ENCODE assay signal across 27 cellular contexts in genomic region chr7:51701935-51702334, GRCh38.
"Had no signal": no experiment of that assay in that cellular context is flagged by ENCODE, and none has a peak within 500 bp of the region (broad histone marks: within the 10 kb centered on the region; RNA-seq: fewer than 3 reads in every experiment).

No MANE protein-coding gene starts in this region.

- H3K27ac ChIP-seq: stomach, suprapubic skin, testis, thoracic aorta, thyroid gland, tibial artery, tibial nerve, transverse colon, upper lobe of left lung, upper lobe of right lung, uterus, vagina had no signal

- H3K4me1 ChIP-seq: stomach, suprapubic skin, tibial artery, tibial nerve, transverse colon, upper lobe of left lung, upper lobe of right lung, uterus, vagina had no signal

- DNase-seq: stimulated activated CD4-positive, alpha-beta T cell treated with anti-CD3 and anti-CD28 coated beads, Interleukin-2, amount 100 ng/mL, for 48 hours; stimulated activated CD4-positive, alpha-beta T cell treated with anti-CD3 and anti-CD28 coated beads, Interleukin-4, amount 100 ng/mL, for 1 hour; stimulated activated CD4-positive, alpha-beta T cell treated with anti-CD3 and anti-CD28 coated beads, Interleukin-4, amount 100 ng/mL, for 24 hours; stimulated activated CD4-positive, alpha-beta T cell treated with anti-CD3 and anti-CD28 coated beads, Interleukin-4, amount 100 ng/mL, for 4 hours; stimulated activated CD8-positive, alpha-beta memory T cell treated with anti-CD3 and anti-CD28 coated beads, Interleukin-4, amount 100 ng/mL, for 48 hours; stimulated activated naive B cell treated with anti-CD40 and anti-IgM and Interleukin-4, amounts not matched to agents 10 μg/mL and 1 μg/mL and 100 μg/mL, for 72 hours; stimulated activated naive CD4-positive, alpha-beta T cell; stimulated activated naive CD4-positive, alpha-beta T cell treated with Interleukin-2 at 50 U/mL for 16 hours; stimulated activated naive CD8-positive, alpha-beta T cell treated with anti-CD3 and anti-CD28 coated beads, Interleukin-15, amount 100 ng/mL, for 72 hours; stimulated activated naive CD8-positive, alpha-beta T cell treated with anti-CD3 and anti-CD28 coated beads, Interleukin-15, Interleukin-2, amounts not matched to agents 100 U/mL and 50 U/mL, for 24 hours; stomach; substantia nigra; testis; thyroid gland; tibial artery; transverse colon; trophoblast cell; upper lobe of left lung; upper lobe of right lung; uterus had no signal

- H3K9me3 ChIP-seq: suprapubic skin, testis, thyroid gland, upper lobe of left lung, uterus, vagina had no signal

- FAIRE-seq: urothelium cell line had no signal

- H3K36me3 ChIP-seq: stomach, suprapubic skin, thoracic aorta, thyroid gland, tibial artery, tibial nerve, transverse colon, upper lobe of left lung, upper lobe of right lung, uterus, vagina had no signal

- ATAC-seq: stimulated activated effector memory CD8-positive, alpha-beta T cell treated with anti-CD3 and anti-CD28 coated beads, Interleukin-12 subunit alpha, Interleukin-12 subunit beta, amount 100 ng/mL, for 72 hours; stimulated activated memory B cell treated with anti-CD40 and anti-IgM and Interleukin-4, amounts not matched to agents 10 μg/mL and 1 μg/mL and 100 μg/mL, for 72 hours; stimulated activated naive CD8-positive, alpha-beta T cell treated with anti-CD3 and anti-CD28 coated beads, Interleukin-15, amount 100 ng/mL, for 72 hours; stimulated activated naive CD8-positive, alpha-beta T cell treated with anti-CD3 and anti-CD28 coated beads, Interleukin-15, Interleukin-2, amounts not matched to agents 100 U/mL and 50 U/mL, for 24 hours; upper lobe of right lung had no signal

- H3K4me3 ChIP-seq: stomach, suprapubic skin, testis, thoracic aorta, thyroid gland, tibial artery, tibial nerve, transverse colon, upper lobe of left lung, upper lobe of right lung, uterus, vagina had no signal
